In genomic region chr18:30386624-30387023, GRCh38 we compare ENCODE assay signal across 6 cellular contexts.
"Had no signal": no experiment of that assay in that cellular context is flagged by ENCODE, and none has a peak within 500 bp of the region (broad histone marks: within the 10 kb centered on the region; RNA-seq: fewer than 3 reads in every experiment).

No MANE protein-coding gene starts in this region.

- DNase-seq: IMR-90, KBM-7 had no signal

- H3K36me3 Mint-ChIP-seq: IgD-negative memory B cell had no signal

- FAIRE-seq: HepG2, HTR-8/SVneo had no signal

- H3K4me1 Mint-ChIP-seq: IgD-negative memory B cell had no signal

- H3K27ac ChIP-seq: HL-60 had no signal

- H3K27me3 Mint-ChIP-seq: IgD-negative memory B cell had no signal

- H3K27ac Mint-ChIP-seq: IgD-negative memory B cell had no signal

- H3K4me3 Mint-ChIP-seq: IgD-negative memory B cell had no signal

- ATAC-seq: HepG2 had no signal
